1 cellular context compared by ENCODE assay signal in genomic region chr16:58236831-58237230, GRCh38.
TF ChIP-seq lines count a peak whose summit lies in the region.

No MANE protein-coding gene starts in this region.

TF ChIP-seq in GM23338, 12 proteins besides CTCF, POLR2A, EP300 and RAD21 (continued from another document):
- TF ChIP-seq ZNF462 (CRISPR knock-in tag; IDR thresholded peaks at IDR 0.05) (no peak), JUNB (IDR thresholded peaks at IDR 0.05; ENCODE audit: unreplicated experiment) (no peak), REST (IDR thresholded peaks at IDR 0.05; ENCODE audit: unreplicated experiment) (no peak), ZNF331 (CRISPR knock-in tag; IDR thresholded peaks at IDR 0.05; ENCODE audit: low read depth) (no peak), ZNF114 (CRISPR knock-in tag; IDR thresholded peaks at IDR 0.05) (no peak)
